ENCODE assay signal across 1 cellular context in the genomic region with DNA sequence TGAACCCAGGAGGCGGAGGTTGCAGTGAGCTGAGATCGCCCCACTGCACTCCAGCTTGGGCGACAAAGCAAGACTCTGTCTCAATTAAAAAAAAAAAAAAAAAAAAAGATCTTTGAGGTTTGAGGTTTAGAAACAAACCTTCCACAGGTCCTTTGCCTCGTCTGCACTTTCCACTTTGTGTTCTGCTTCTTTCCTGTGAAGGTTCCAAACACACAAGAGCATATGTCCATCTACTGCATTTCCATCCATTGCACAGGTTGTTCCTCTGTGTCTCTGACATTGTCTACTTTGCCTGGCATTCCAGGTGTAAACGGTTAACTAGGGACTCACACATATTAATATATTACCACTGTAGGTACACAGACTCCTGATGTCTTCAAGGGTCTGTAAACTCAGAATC.
TF ChIP-seq lines count a peak whose summit lies in the region.

No MANE protein-coding gene starts in this region.

TF ChIP-seq in GM12878, 131 proteins besides CTCF, POLR2A, EP300 and RAD21:
- TF ChIP-seq NKRF (conservative IDR thresholded peaks at IDR 0.05) (no peak), KLF5 (IDR thresholded peaks at IDR 0.05; ENCODE audit: partially characterized antibody) (no peak), MXI1 (IDR thresholded peaks at IDR 0.05; ENCODE audit: low read depth, low read length) (no peak), CBFB (IDR thresholded peaks at IDR 0.05; ENCODE audit: low read depth) (0 out of 2 replicates have a peak, but pooled peaks have one; percentile 43), MLLT1 (IDR thresholded peaks at IDR 0.05) (peak; percentile 51; the same call in 1 of the 2 replicates), RUNX3 (IDR thresholded peaks at IDR 0.05; ENCODE audit: low read length) (peak; percentile 87)
- TF ChIP-seq, protein P1, sequence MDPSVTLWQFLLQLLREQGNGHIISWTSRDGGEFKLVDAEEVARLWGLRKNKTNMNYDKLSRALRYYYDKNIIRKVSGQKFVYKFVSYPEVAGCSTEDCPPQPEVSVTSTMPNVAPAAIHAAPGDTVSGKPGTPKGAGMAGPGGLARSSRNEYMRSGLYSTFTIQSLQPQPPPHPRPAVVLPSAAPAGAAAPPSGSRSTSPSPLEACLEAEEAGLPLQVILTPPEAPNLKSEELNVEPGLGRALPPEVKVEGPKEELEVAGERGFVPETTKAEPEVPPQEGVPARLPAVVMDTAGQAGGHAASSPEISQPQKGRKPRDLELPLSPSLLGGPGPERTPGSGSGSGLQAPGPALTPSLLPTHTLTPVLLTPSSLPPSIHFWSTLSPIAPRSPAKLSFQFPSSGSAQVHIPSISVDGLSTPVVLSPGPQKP (IDR thresholded peaks at IDR 0.05; ENCODE audit: low read depth, low read length): no peak
TF ChIP-seq in GM12878: peak in this region for 3.
